20 cellular contexts compared by ENCODE assay signal in the genomic region with DNA sequence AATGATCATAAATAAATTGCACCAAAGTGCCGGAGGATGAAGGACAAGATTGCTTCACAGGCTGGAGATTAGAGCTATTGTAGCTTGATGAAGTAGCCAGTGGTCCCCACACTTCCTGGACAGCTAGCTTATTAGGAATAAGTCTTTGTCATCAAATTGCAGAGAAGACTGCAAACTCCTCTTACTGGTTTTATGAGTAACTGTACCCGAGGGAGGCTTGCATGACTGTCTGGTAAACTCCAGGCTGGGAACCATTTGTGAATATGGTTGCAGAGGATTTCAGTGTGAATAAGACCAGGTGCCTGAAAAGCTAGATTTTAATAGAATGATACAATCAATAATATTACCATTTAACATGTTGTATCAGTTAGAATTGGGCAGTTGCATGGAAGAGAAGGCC. TPM values are rescaled to one million over a fixed set of nuclear protein-coding genes. Genes with fewer than 3 reads are reported as not detected.
DNase-seq lines count a peak whose midpoint lies in the region; ATAC-seq, FAIRE-seq and TF ChIP-seq lines count a peak whose summit lies in the region.
"Had no signal": no experiment of that assay in that cellular context is flagged by ENCODE, and none has a peak within 500 bp of the region (broad histone marks: within the 10 kb centered on the region; RNA-seq: fewer than 3 reads in every experiment).

No MANE protein-coding gene starts in this region.

- no peak for FAIRE-seq in frontal cortex (lab: Jason Lieb, UNC)
- FAIRE-seq: G401.6, GM12892, GM19239 had no signal

- H3K4me3 ChIP-seq in AG10803 (ENCODE audit: low read length) (no peak overlapping the region), trophoblast cell (ENCODE audit: low read depth, low read length) (no peak overlapping the region)
- H3K4me3 ChIP-seq: BLaER1 treated with 17β-estradiol and CSF1 and Interleukin-3, amounts not matched to agents 10 nM and 100 nM had no signal

- no peak overlapping the region for H2BK120ac ChIP-seq in trophoblast cell (ENCODE audit: insufficient read depth, low read length, poor library complexity)

- no peaks in the 10 kb centered on the region for H3K36me3 Mint-ChIP-seq in HFFc6 (ENCODE audit: low read depth)
- H3K36me3 Mint-ChIP-seq in activated naive CD8-positive, alpha-beta T cell treated with anti-CD3 and anti-CD28 coated beads, Interleukin-2, amount 50 U/mL, for 24 hours (ENCODE audit: low read depth) = no peaks in the 10 kb centered on the region
- H3K36me3 Mint-ChIP-seq: CD4-positive, CD25-positive, alpha-beta regulatory T cell had no signal

- H3K9me3 ChIP-seq in trophoblast cell (ENCODE audit: insufficient read depth, low read depth, low read length) = no peaks in the 10 kb centered on the region

- H3K27me3 Mint-ChIP-seq in HFFc6 (ENCODE audit: insufficient read depth) = no peaks in the 10 kb centered on the region
- H3K27me3 Mint-ChIP-seq in activated naive CD8-positive, alpha-beta T cell treated with anti-CD3 and anti-CD28 coated beads, Interleukin-2, amount 50 U/mL, for 24 hours = no peaks in the 10 kb centered on the region
- H3K27me3 Mint-ChIP-seq: CD4-positive, CD25-positive, alpha-beta regulatory T cell had no signal

- no peak overlapping the region for H3K4me3 Mint-ChIP-seq in HFFc6
- no peak overlapping the region for H3K4me3 Mint-ChIP-seq in activated naive CD8-positive, alpha-beta T cell treated with anti-CD3 and anti-CD28 coated beads, Interleukin-2, amount 50 U/mL, for 24 hours
- H3K4me3 Mint-ChIP-seq: CD4-positive, CD25-positive, alpha-beta regulatory T cell had no signal

- no peak overlapping the region for H4K8ac ChIP-seq in trophoblast cell (ENCODE audit: low read depth, low read length)

- H3K4me1 Mint-ChIP-seq in HFFc6 (ENCODE audit: low read depth) = peaks cover 8% of the 10 kb centered on the region
- H3K4me1 Mint-ChIP-seq in activated naive CD8-positive, alpha-beta T cell treated with anti-CD3 and anti-CD28 coated beads, Interleukin-2, amount 50 U/mL, for 24 hours = no peaks in the 10 kb centered on the region
- H3K4me1 Mint-ChIP-seq: CD4-positive, CD25-positive, alpha-beta regulatory T cell had no signal

- no peaks in the 10 kb centered on the region for H3K27me3 ChIP-seq in trophoblast cell (ENCODE audit: insufficient read depth, low read length)
- H3K27me3 ChIP-seq: BLaER1 treated with 17β-estradiol and CSF1 and Interleukin-3, amounts not matched to agents 10 nM and 100 nM had no signal

- H3K18ac ChIP-seq in trophoblast cell (ENCODE audit: low read length) = no peak overlapping the region

- H4K91ac ChIP-seq in trophoblast cell (ENCODE audit: low read depth, low read length) = no peak overlapping the region

- no peak overlapping the region for H3K9ac ChIP-seq in trophoblast cell (ENCODE audit: low read length)
- H3K9ac ChIP-seq: BLaER1 treated with 17β-estradiol and CSF1 and Interleukin-3, amounts not matched to agents 10 nM and 100 nM had no signal

- no peak overlapping the region for H3K27ac ChIP-seq in trophoblast cell (ENCODE audit: low read depth, low read length)
- H3K27ac ChIP-seq: 22Rv1; BLaER1 treated with 17β-estradiol and CSF1 and Interleukin-3, amounts not matched to agents 10 nM and 100 nM had no signal

- no peak overlapping the region for H3K27ac Mint-ChIP-seq in HFFc6
- no peak overlapping the region for H3K27ac Mint-ChIP-seq in activated naive CD8-positive, alpha-beta T cell treated with anti-CD3 and anti-CD28 coated beads, Interleukin-2, amount 50 U/mL, for 24 hours
- H3K27ac Mint-ChIP-seq: CD4-positive, CD25-positive, alpha-beta regulatory T cell had no signal

- DNase-seq in AG10803 (ENCODE audit: low read depth) (peak; percentile 16), HFFc6 (peak; percentile 24), amniotic epithelial cell (ENCODE audit: low read depth) (peak; percentile 50), fibroblast of peridontal ligament (ENCODE audit: extremely low read depth) (peak; percentile 51), trophoblast cell (no peak), frontal cortex (ENCODE audit: low spot score in 2 of 2) (no peak), cerebellar cortex (ENCODE audit: low spot score) (no peak)
- no peak for DNase-seq in activated naive CD8-positive, alpha-beta T cell treated with anti-CD3 and anti-CD28 coated beads, Interleukin-2, amount 50 U/mL, for 24 hours
- DNase-seq: Calu3; CD4-positive, CD25-positive, alpha-beta regulatory T cell; DMS 273 treated with DMSO at 0.1 percent for 48 hours; HCEC 1CT had no signal

- H3K23ac ChIP-seq in trophoblast cell (ENCODE audit: low read length) = no peak overlapping the region

- H2BK12ac ChIP-seq in trophoblast cell (ENCODE audit: low read length) = no peak overlapping the region

- no peaks in the 10 kb centered on the region for H3K9me3 Mint-ChIP-seq in HFFc6
- H3K9me3 Mint-ChIP-seq in activated naive CD8-positive, alpha-beta T cell treated with anti-CD3 and anti-CD28 coated beads, Interleukin-2, amount 50 U/mL, for 24 hours = no peaks in the 10 kb centered on the region

- no peaks in the 10 kb centered on the region for H3K4me1 ChIP-seq in trophoblast cell (ENCODE audit: control insufficient read depth in 1 of 2, insufficient read depth in 2 of 2, low read length in 2 of 2)
- H3K4me1 ChIP-seq: BLaER1 treated with 17β-estradiol and CSF1 and Interleukin-3, amounts not matched to agents 10 nM and 100 nM had no signal

- H3K36me3 ChIP-seq in trophoblast cell (ENCODE audit: control insufficient read depth in 1 of 2, insufficient read depth in 2 of 2, low read length in 2 of 2) = no peaks in the 10 kb centered on the region
- H3K36me3 ChIP-seq: BLaER1 treated with 17β-estradiol and CSF1 and Interleukin-3, amounts not matched to agents 10 nM and 100 nM had no signal

- no peak for TF ChIP-seq CTCF in AG10803 (conservative IDR thresholded peaks at IDR 0.05; ENCODE audit: low read length)
- TF ChIP-seq CTCF in HFFc6 (IDR thresholded peaks at IDR 0.05) = no peak

- no peak overlapping the region for H3K4me2 ChIP-seq in trophoblast cell (ENCODE audit: low read length)
- H3K4me2 ChIP-seq: BLaER1 treated with 17β-estradiol and CSF1 and Interleukin-3, amounts not matched to agents 10 nM and 100 nM had no signal

- H3K79me1 ChIP-seq in trophoblast cell (ENCODE audit: low read length) = no peaks in the 10 kb centered on the region

- ATAC-seq in activated naive CD8-positive, alpha-beta T cell treated with anti-CD3 and anti-CD28 coated beads, Interleukin-2, amount 50 U/mL, for 24 hours = no peak

- no CpG with 5 or more reads among the region's 2 CpGs for WGBS in trophoblast cell (ENCODE audit: extremely low coverage, insufficient coverage, insufficient read length)

- H4K12ac ChIP-seq in trophoblast cell (ENCODE audit: low read depth, low read length) = no peak overlapping the region

- no peak overlapping the region for H2BK5ac ChIP-seq in trophoblast cell (ENCODE audit: low read depth, low read length, poor library complexity)

- H3K14ac ChIP-seq in trophoblast cell (ENCODE audit: low read length) = no peak overlapping the region

- H3K79me2 ChIP-seq in trophoblast cell (ENCODE audit: control insufficient read depth, insufficient read depth, low read length, poor library complexity) = no peaks in the 10 kb centered on the region

- H3K4ac ChIP-seq in trophoblast cell (ENCODE audit: low read depth, low read length) = no peak overlapping the region

- no peak overlapping the region for H2AFZ ChIP-seq in trophoblast cell (ENCODE audit: insufficient read depth, low read length, poor library complexity)

- no peak overlapping the region for H2AK5ac ChIP-seq in trophoblast cell (ENCODE audit: low read length)

RNA-seq across cellular contexts. Expression of a gene that starts 36.5 kb away (rescaled TPM):
- 10 to 100 TPM; 54.2 to 69.7 (median 59.9) TPM for total RNA-seq in HFFc6 (2021; fragmentation: NEBNext Ultra II Directional; extraction: Animal tissue kit (Norgen Biotek cat#: 25700))
- 57.6 and 63.3 TPM in 2 replicates for polyA plus RNA-seq in trophoblast cell (2013)
- 9.0 TPM for total RNA-seq in frontal cortex

RNA-seq across cellular contexts. Expression of a gene that starts 47.7 kb away (rescaled TPM):
- total RNA-seq in HFFc6 (2021; fragmentation: NEBNext Ultra II Directional; extraction: Animal tissue kit (Norgen Biotek cat#: 25700)) = under 1 TPM in 1 of 6 experiments, not detected in 5; 0.41 TPM
- polyA plus RNA-seq in trophoblast cell (2013) = 0.12 TPM in 2 replicates
- not detected for total RNA-seq in frontal cortex
- total RNA-seq: A673; Calu3; CD4-positive, CD25-positive, alpha-beta regulatory T cell; Daoy; H4 had no signal
- polyA plus RNA-seq: CD4-positive, CD25-positive, alpha-beta regulatory T cell had no signal

Comparison
In these comparisons a context has a peak if more than half of its experiments do, and no peak if none do; other contexts are left out.
1. DNase-seq: peak in AG10803 (single experiment), HFFc6 (single experiment), amniotic epithelial cell (single experiment) and fibroblast of peridontal ligament (single experiment); none in trophoblast cell (0 of 2), frontal cortex (0 of 2), activated naive CD8-positive, alpha-beta T cell treated with anti-CD3 and anti-CD28 coated beads, Interleukin-2, amount 50 U/mL, for 24 hours (single experiment) and cerebellar cortex (single experiment).